In genomic region chr9:93198117-93198838, GRCh38 we compare ENCODE assay signal across 19 cellular contexts. TPM values are rescaled to one million over a fixed set of nuclear protein-coding genes. Genes with fewer than 3 reads are reported as not detected.
DNase-seq lines count a peak whose midpoint lies in the region; ATAC-seq, FAIRE-seq and TF ChIP-seq lines count a peak whose summit lies in the region.
"Had no signal": no experiment of that assay in that cellular context is flagged by ENCODE, and none has a peak within 500 bp of the region (broad histone marks: within the 10 kb centered on the region; RNA-seq: fewer than 3 reads in every experiment).

No MANE protein-coding gene starts in this region.

- no peaks in the 10 kb centered on the region for H3K9me1 ChIP-seq in K562 (ENCODE audit: control insufficient read depth, insufficient read depth, low read length)

- peak overlapping the region in 1 of 2 experiments; percentile 31; a peak in 1 of 4 replicates for H3K9ac ChIP-seq in K562 (ENCODE audit: insufficient read depth in 1 of 2, low read depth in 2 of 2, low read length in 2 of 2)

- peaks cover 0 to 25% of the 10 kb centered on the region in 2 experiments; a peak in 4 of 5 replicates for H3K4me1 ChIP-seq in K562 (replicated peaks in 1 of 2; ENCODE audit: control insufficient read depth in 2 of 2, insufficient read depth in 2 of 2, low read length in 2 of 2)
- no peaks in the 10 kb centered on the region for H3K4me1 ChIP-seq in thymus (ENCODE audit: control insufficient read depth, insufficient read depth, low read length)

- POLR2A ChIA-PET in K562 (lab: Yijun Ruan, JAX): no interaction called here

- peaks cover 0 to 25% of the 10 kb centered on the region in 2 experiments; a peak in 3 of 5 replicates for H3K27me3 ChIP-seq in K562 (ENCODE audit: control insufficient read depth in 2 of 2, insufficient read depth in 2 of 2, low read length in 2 of 2)
- H3K27me3 ChIP-seq in thymus (ENCODE audit: control insufficient read depth, insufficient read depth): no peaks in the 10 kb centered on the region
- H3K27me3 ChIP-seq: tibial nerve had no signal

- TF ChIP-seq CTCF in K562 (IDR thresholded peaks at IDR 0.05 in 2 of 3, conservative IDR thresholded peaks at IDR 0.05 in 1 of 3; ENCODE audit: insufficient read depth in 2 of 3, low read depth in 1 of 3, low read length in 3 of 3): no peak

- no peaks in the 10 kb centered on the region for H3K79me2 ChIP-seq in K562 (ENCODE audit: control insufficient read depth, insufficient read depth, low read length)

- intact Hi-C loops in K562 (cut with micrococcal nuclease): no loop called here

- ATAC-seq in K562: peak; percentile 34; the same call in 1 of the 3 replicates
- no peak for ATAC-seq in GM21529 (IDR thresholded peaks at IDR 0.05; ENCODE audit: unreplicated experiment)
- ATAC-seq in HG03108 (IDR thresholded peaks at IDR 0.05; ENCODE audit: unreplicated experiment): no peak
- ATAC-seq: activated CD4-positive, CD25-positive, alpha-beta regulatory T cell treated with anti-CD3 and anti-CD28 coated beads, Interleukin-2, amount 50 U/mL, for 24 hours; sciatic nerve had no signal

- H3K36me3 ChIP-seq in K562 (ENCODE audit: control insufficient read depth, insufficient read depth, low read length): no peaks in the 10 kb centered on the region
- no peaks in the 10 kb centered on the region for H3K36me3 ChIP-seq in thymus (ENCODE audit: control insufficient read depth, insufficient read depth)
- H3K36me3 ChIP-seq: tibial nerve had no signal

- no peak overlapping the region for H3K4me2 ChIP-seq in K562 (ENCODE audit: insufficient read depth, low read length)

- H3K9me3 ChIP-seq in K562 (replicated peaks; ENCODE audit: control insufficient read depth, insufficient read depth, low read depth, low read length): no peaks in the 10 kb centered on the region
- no peaks in the 10 kb centered on the region for H3K9me3 ChIP-seq in thymus (ENCODE audit: control insufficient read depth)

- TF ChIP-seq RAD21 in K562 (CRISPR knock-in tag; conservative IDR thresholded peaks at IDR 0.05 in 1 of 2, IDR thresholded peaks at IDR 0.05 in 1 of 2): no peak

- peaks cover 5% of the 10 kb centered on the region; the same call in 1 of the 2 replicates for H4K20me1 ChIP-seq in K562 (replicated peaks; ENCODE audit: control insufficient read depth, insufficient read depth, low read length)

- H3K4me3 ChIP-seq in K562 (no peak overlapping the region), thymus (ENCODE audit: low read length) (no peak overlapping the region)
- H3K4me3 ChIP-seq: tibial nerve had no signal

- no peak for TF ChIP-seq POLR2A in K562 (conservative IDR thresholded peaks at IDR 0.05)

- DNase-seq in NCI-H187 (lab: John Stamatoyannopoulos, UW) (peak; percentile 24 to 30), NCI-H187 treated with DMSO at 0.1 percent for 48 hours (lab: John Stamatoyannopoulos, UW) (no peak), K562 (ENCODE audit: extremely low read depth in 1 of 4, low spot score in 3 of 4) (no peak), left kidney (ENCODE audit: low read depth, low spot score) (peak; percentile 68), NCI-H82 (lab: John Stamatoyannopoulos, UW) (no peak)
- DNase-seq: mesendoderm, NCI-H1048, NCI-H2171 treated with DMSO at 0.1 percent for 48 hours, SIG-M5, T-helper 2 cell had no signal

- in situ Hi-C loops in K562 (cut with MboI): no loop called here

- CTCF ChIA-PET in K562 (lab: Yijun Ruan, JAX; ENCODE audit: low intra/inter-chr PET ratio): no interaction called here

- no TSS peak for BruUV-seq in K562 (replicated peaks; lab: Mats Ljungman, UMichigan)

- H3K27ac ChIP-seq in K562 (ENCODE audit: extremely low read depth, low read depth, low read length): no peak overlapping the region
- peak overlapping the region; percentile 31 for H3K27ac ChIP-seq in thymus (ENCODE audit: low read depth)
- H3K27ac ChIP-seq: tibial nerve had no signal

- TF ChIP-seq EP300 in K562 (IDR thresholded peaks at IDR 0.05; ENCODE audit: low read length): no peak

- no peak overlapping the region for H2AFZ ChIP-seq in K562 (ENCODE audit: low read depth, low read length)

- no peak for FAIRE-seq in K562 (lab: Jason Lieb, UNC)
- FAIRE-seq: endometrium had no signal

- WGBS in K562 (ENCODE audit: insufficient coverage, low coverage, missing lambda C conversion rate): 19% methylated on average over 9 of the region's 10 CpGs
- WGBS in thymus: 78% methylated on average over 10 of the region's 10 CpGs

TF ChIP-seq in K562, 482 proteins besides CTCF, POLR2A, EP300 and RAD21:
- TF ChIP-seq C11orf30 (IDR thresholded peaks at IDR 0.05; ENCODE audit: low read depth): peak; percentile 76
- TF ChIP-seq ZNF316 (IDR thresholded peaks at IDR 0.05): peak; percentile 89
- TF ChIP-seq MAFF (IDR thresholded peaks at IDR 0.05; ENCODE audit: low read length): peak; percentile 54
- peak; percentile 75 for TF ChIP-seq NFE2 (IDR thresholded peaks at IDR 0.05; ENCODE audit: low read depth)
- TF ChIP-seq ZNF24 (IDR thresholded peaks at IDR 0.05): no peak
- TF ChIP-seq NCOA6 (IDR thresholded peaks at IDR 0.05): no peak
- TF ChIP-seq MAFK (IDR thresholded peaks at IDR 0.05; ENCODE audit: low read length): peak; percentile 41; the same call in 1 of the 2 replicates
- no peak for TF ChIP-seq SRSF9 (IDR thresholded peaks at IDR 0.05; ENCODE audit: borderline replicate concordance, low read depth, low read length)
- TF ChIP-seq MAFG (tag; conservative IDR thresholded peaks at IDR 0.05): peak; percentile 90
- TF ChIP-seq, protein P1, sequence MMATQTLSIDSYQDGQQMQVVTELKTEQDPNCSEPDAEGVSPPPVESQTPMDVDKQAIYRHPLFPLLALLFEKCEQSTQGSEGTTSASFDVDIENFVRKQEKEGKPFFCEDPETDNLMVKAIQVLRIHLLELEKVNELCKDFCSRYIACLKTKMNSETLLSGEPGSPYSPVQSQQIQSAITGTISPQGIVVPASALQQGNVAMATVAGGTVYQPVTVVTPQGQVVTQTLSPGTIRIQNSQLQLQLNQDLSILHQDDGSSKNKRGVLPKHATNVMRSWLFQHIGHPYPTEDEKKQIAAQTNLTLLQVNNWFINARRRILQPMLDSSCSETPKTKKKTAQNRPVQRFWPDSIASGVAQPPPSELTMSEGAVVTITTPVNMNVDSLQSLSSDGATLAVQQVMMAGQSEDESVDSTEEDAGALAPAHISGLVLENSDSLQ (IDR thresholded peaks at IDR 0.05): 0 out of 2 replicates have a peak, but pooled peaks have one; percentile 25

RNA-seq across cellular contexts. Expression of gene WNK2, which starts 14.3 kb away (rescaled TPM):
- 5.1 and 9.4 TPM in 2 replicates for total RNA-seq in K562 (2011; cell fraction: chromatin; rRNA removed; ENCODE audit: low replicate concordance)
- total RNA-seq in K562 (2011; cell fraction: nucleolus; rRNA removed): 1.5 and 1.6 TPM in 2 replicates
- total RNA-seq in K562 (2011; cell fraction: nucleoplasm; rRNA removed): 4.0 and 4.5 TPM in 2 replicates
- total RNA-seq in K562 (2014; rRNA removed) (0.64 and 1.9 TPM in 2 replicates), K562 (2014; rRNA removed; fragmentation: Illumina TruSeq; extraction: Trizol) (0.36 and 0.41 TPM in 2 replicates), K562 (2015; rRNA removed; fragmentation: Illumina TruSeq; extraction: Trizol) (0.40 and 0.60 TPM in 2 replicates), K562 (2021) (3.3 TPM in 2 replicates)
- polyA plus RNA-seq in K562 (2011; rRNA removed) (0.28 and 0.45 TPM in 2 replicates), K562 (2014; fragmentation: Illumina TruSeq; extraction: Trizol) (0.73 and 1.7 TPM in 2 replicates), K562 (2014; fragmentation: Nextera tagmentation; extraction: Ambion mirVana) (not detected), K562 (2014; rRNA removed) (1.4 and 1.8 TPM in 2 replicates), thymus (9.1 TPM)
- 0.15 and 0.75 TPM in 2 replicates for polyA plus RNA-seq in K562 (2011; cell fraction: cytosol; rRNA removed)
- polyA plus RNA-seq in K562 (2011; cell fraction: nucleus; rRNA removed): 0.73 and 2.4 TPM in 2 replicates
- 1.9 and 2.2 TPM in 2 replicates for polyA plus RNA-seq in K562 (2012)
- 0.27 and 0.77 TPM in 2 replicates for polyA minus RNA-seq in K562 (2011; rRNA and poly(A)+ RNA removed)
- 0.67 TPM in 1 of 2 replicates, not detected in the other for polyA minus RNA-seq in K562 (2011; cell fraction: cytosol; rRNA and poly(A)+ RNA removed)
- polyA minus RNA-seq in K562 (2011; cell fraction: nucleus; rRNA and poly(A)+ RNA removed): 0.89 and 1.2 TPM in 2 replicates
- total RNA-seq: A172 had no signal
- polyA plus RNA-seq: CD14-positive monocyte had no signal

Comparison
In these comparisons a context has a peak if more than half of its experiments do, and no peak if none do; other contexts are left out.
1. DNase-seq: peak in NCI-H187 (2 of 2) and left kidney (single experiment); none in NCI-H187 treated with DMSO at 0.1 percent for 48 hours (single experiment), K562 (0 of 4) and NCI-H82 (single experiment).